ENCODE assay signal across 14 cellular contexts in genomic region chr5:149780043-149780737, GRCh38. TPM values are rescaled to one million over a fixed set of nuclear protein-coding genes. Genes with fewer than 3 reads are reported as not detected.
DNase-seq lines count a peak whose midpoint lies in the region; ATAC-seq and TF ChIP-seq lines count a peak whose summit lies in the region.
"Had no signal": no experiment of that assay in that cellular context is flagged by ENCODE, and none has a peak within 500 bp of the region (broad histone marks: within the 10 kb centered on the region; RNA-seq: fewer than 3 reads in every experiment).

No MANE protein-coding gene starts in this region.

- CTCF ChIA-PET in activated B cell treated with CpG ODN at 0.5 μM for 24 hours (lab: Charles Lee), result interaction anchor here (1.4 to 1.5 kb wide), 2 partner anchors 51 to 113 kb away, joined by 4 to 5 read pairs; no protein-coding TSS in a partner anchor

- H3K27me3 Mint-ChIP-seq in stimulated activated naive CD8-positive, alpha-beta T cell treated with anti-CD3 and anti-CD28 coated beads, Interleukin-15, Interleukin-2, amounts not matched to agents 100 ng/mL and 50 ng/mL, for 24 hours, result no peaks in the 10 kb centered on the region
- no peaks in the 10 kb centered on the region for H3K27me3 Mint-ChIP-seq in activated B cell treated with CpG ODN at 0.5 μM for 24 hours
- H3K27me3 Mint-ChIP-seq: activated CD4-positive, alpha-beta T cell treated with anti-CD3 and anti-CD28 coated beads, Interleukin-2, amount 10 ng/mL, durations not matched to agents 24 days and 14 days; effector memory CD8-positive, alpha-beta T cell had no signal

- intact Hi-C loops in activated B cell treated with CpG ODN at 0.5 μM for 24 hours (cut with micrococcal nuclease) (loop anchor here (1.0 to 2.0 kb wide), 2 partner anchors 50 to 99 kb away; partner anchors contain the start of gene PPARGC1B), mucosa of descending colon (cut with DNase I, micrococcal nuclease) (no loop called here), vagina (cut with DNase I) (no loop called here)

- H3K9me3 Mint-ChIP-seq in stimulated activated naive CD8-positive, alpha-beta T cell treated with anti-CD3 and anti-CD28 coated beads, Interleukin-15, Interleukin-2, amounts not matched to agents 100 ng/mL and 50 ng/mL, for 24 hours, result peaks cover 3% of the 10 kb centered on the region
- peaks cover 8% of the 10 kb centered on the region for H3K9me3 Mint-ChIP-seq in activated B cell treated with CpG ODN at 0.5 μM for 24 hours
- H3K9me3 Mint-ChIP-seq: nephron progenitor cell had no signal

- H3K27ac Mint-ChIP-seq in stimulated activated naive CD8-positive, alpha-beta T cell treated with anti-CD3 and anti-CD28 coated beads, Interleukin-15, Interleukin-2, amounts not matched to agents 100 ng/mL and 50 ng/mL, for 24 hours, result peak overlapping the region; percentile 21
- H3K27ac Mint-ChIP-seq in activated B cell treated with CpG ODN at 0.5 μM for 24 hours, result peak overlapping the region; percentile 85
- H3K27ac Mint-ChIP-seq: activated CD4-positive, alpha-beta T cell treated with anti-CD3 and anti-CD28 coated beads, Interleukin-2, amount 10 ng/mL, durations not matched to agents 24 days and 14 days; nephron progenitor cell had no signal

- peaks cover 42% of the 10 kb centered on the region for H3K4me1 Mint-ChIP-seq in stimulated activated naive CD8-positive, alpha-beta T cell treated with anti-CD3 and anti-CD28 coated beads, Interleukin-15, Interleukin-2, amounts not matched to agents 100 ng/mL and 50 ng/mL, for 24 hours (ENCODE audit: low read depth)
- H3K4me1 Mint-ChIP-seq in activated B cell treated with CpG ODN at 0.5 μM for 24 hours, result peaks cover 69% of the 10 kb centered on the region

- peaks cover 25% of the 10 kb centered on the region for H3K36me3 Mint-ChIP-seq in stimulated activated naive CD8-positive, alpha-beta T cell treated with anti-CD3 and anti-CD28 coated beads, Interleukin-15, Interleukin-2, amounts not matched to agents 100 ng/mL and 50 ng/mL, for 24 hours (ENCODE audit: low read depth)
- peaks cover 2% of the 10 kb centered on the region for H3K36me3 Mint-ChIP-seq in activated B cell treated with CpG ODN at 0.5 μM for 24 hours (ENCODE audit: low read depth)

- POLR2A ChIA-PET in activated B cell treated with CpG ODN at 0.5 μM for 24 hours (lab: Charles Lee), result interaction anchor here (1.1 to 1.5 kb wide), 2 partner anchors 49 to 50 kb away, joined by 8 read pairs; partner anchors contain the start of gene PPARGC1B

- ATAC-seq in stimulated activated naive CD8-positive, alpha-beta T cell treated with anti-CD3 and anti-CD28 coated beads, Interleukin-15, Interleukin-2, amounts not matched to agents 100 U/mL and 50 U/mL, for 24 hours, result no peak
- ATAC-seq in activated B cell treated with CpG ODN at 0.5 μM for 24 hours (ENCODE audit: low read depth) (no peak), mucosa of descending colon (peak; percentile 1), GM18511 (IDR thresholded peaks at IDR 0.05; ENCODE audit: unreplicated experiment) (no peak), GM18868 (IDR thresholded peaks at IDR 0.05; ENCODE audit: unreplicated experiment) (no peak)
- ATAC-seq: effector memory CD8-positive, alpha-beta T cell had no signal

- peak overlapping the region; percentile 76 for H3K27ac ChIP-seq in vagina
- H3K27ac ChIP-seq: GM23248 had no signal

- no peak overlapping the region for H3K4me3 Mint-ChIP-seq in stimulated activated naive CD8-positive, alpha-beta T cell treated with anti-CD3 and anti-CD28 coated beads, Interleukin-15, Interleukin-2, amounts not matched to agents 100 ng/mL and 50 ng/mL, for 24 hours
- peak overlapping the region; percentile 39 for H3K4me3 Mint-ChIP-seq in activated B cell treated with CpG ODN at 0.5 μM for 24 hours
- H3K4me3 Mint-ChIP-seq: activated CD4-positive, alpha-beta T cell treated with anti-CD3 and anti-CD28 coated beads, Interleukin-2, amount 10 ng/mL, durations not matched to agents 24 days and 14 days; effector memory CD8-positive, alpha-beta T cell; nephron progenitor cell had no signal

- peaks cover 85% of the 10 kb centered on the region for H3K4me1 ChIP-seq in mucosa of descending colon (ENCODE audit: low read depth)
- H3K4me1 ChIP-seq in vagina, result peaks cover 76% of the 10 kb centered on the region

- H3K9me3 ChIP-seq in mucosa of descending colon (no peaks in the 10 kb centered on the region), vagina (no peaks in the 10 kb centered on the region)

- H3K4me3 ChIP-seq in mucosa of descending colon (no peak overlapping the region), vagina (no peak overlapping the region)
- H3K4me3 ChIP-seq: GM23248, MG63 had no signal

- no peaks in the 10 kb centered on the region for H3K27me3 ChIP-seq in vagina
- H3K27me3 ChIP-seq: MG63 had no signal

- H3K36me3 ChIP-seq in mucosa of descending colon (ENCODE audit: low read depth) (no peaks in the 10 kb centered on the region), vagina (no peaks in the 10 kb centered on the region)

- TF ChIP-seq CTCF in activated B cell treated with CpG ODN at 0.5 μM for 24 hours (IDR thresholded peaks at IDR 0.05) (no peak), mucosa of descending colon (IDR thresholded peaks at IDR 0.05) (no peak), vagina (IDR thresholded peaks at IDR 0.05) (no peak)

- TF ChIP-seq POLR2A in vagina (IDR thresholded peaks at IDR 0.05), result no peak

- DNase-seq in stimulated activated naive CD8-positive, alpha-beta T cell treated with anti-CD3 and anti-CD28 coated beads, Interleukin-15, Interleukin-2, amounts not matched to agents 100 U/mL and 50 U/mL, for 24 hours, result no peak
- DNase-seq in activated B cell treated with CpG ODN at 0.5 μM for 24 hours, result no peak
- peak in 1 of 3 donors; percentile 41 for DNase-seq in mucosa of descending colon
- DNase-seq in vagina (ENCODE audit: extremely low spot score in 2 of 2), result no peak
- DNase-seq in NCI-H1694 treated with DMSO at 0.1 percent for 48 hours (lab: John Stamatoyannopoulos, UW), result no peak
- DNase-seq: activated CD4-positive, alpha-beta T cell treated with anti-CD3 and anti-CD28 coated beads, Interleukin-2, amount 10 ng/mL, durations not matched to agents 24 days and 14 days; activated T-cell treated with anti-CD3 and anti-CD28 coated beads, Interleukin-2, amount 50 U/mL, for 48 hours; effector memory CD8-positive, alpha-beta T cell; GM23248; MG63; nephron progenitor cell had no signal

RNA-seq across cellular contexts. Expression of gene PPARGC1B, which starts 50.1 kb away (rescaled TPM):
- total RNA-seq in activated B cell treated with CpG ODN at 0.5 μM for 24 hours (3.7 and 6.4 TPM in 2 replicates), mucosa of descending colon (10 to 100 TPM; 42.2 to 46.4 (median 44.4) TPM), vagina (11.5 TPM)
